1 cellular context compared by ENCODE assay signal in the genomic region with DNA sequence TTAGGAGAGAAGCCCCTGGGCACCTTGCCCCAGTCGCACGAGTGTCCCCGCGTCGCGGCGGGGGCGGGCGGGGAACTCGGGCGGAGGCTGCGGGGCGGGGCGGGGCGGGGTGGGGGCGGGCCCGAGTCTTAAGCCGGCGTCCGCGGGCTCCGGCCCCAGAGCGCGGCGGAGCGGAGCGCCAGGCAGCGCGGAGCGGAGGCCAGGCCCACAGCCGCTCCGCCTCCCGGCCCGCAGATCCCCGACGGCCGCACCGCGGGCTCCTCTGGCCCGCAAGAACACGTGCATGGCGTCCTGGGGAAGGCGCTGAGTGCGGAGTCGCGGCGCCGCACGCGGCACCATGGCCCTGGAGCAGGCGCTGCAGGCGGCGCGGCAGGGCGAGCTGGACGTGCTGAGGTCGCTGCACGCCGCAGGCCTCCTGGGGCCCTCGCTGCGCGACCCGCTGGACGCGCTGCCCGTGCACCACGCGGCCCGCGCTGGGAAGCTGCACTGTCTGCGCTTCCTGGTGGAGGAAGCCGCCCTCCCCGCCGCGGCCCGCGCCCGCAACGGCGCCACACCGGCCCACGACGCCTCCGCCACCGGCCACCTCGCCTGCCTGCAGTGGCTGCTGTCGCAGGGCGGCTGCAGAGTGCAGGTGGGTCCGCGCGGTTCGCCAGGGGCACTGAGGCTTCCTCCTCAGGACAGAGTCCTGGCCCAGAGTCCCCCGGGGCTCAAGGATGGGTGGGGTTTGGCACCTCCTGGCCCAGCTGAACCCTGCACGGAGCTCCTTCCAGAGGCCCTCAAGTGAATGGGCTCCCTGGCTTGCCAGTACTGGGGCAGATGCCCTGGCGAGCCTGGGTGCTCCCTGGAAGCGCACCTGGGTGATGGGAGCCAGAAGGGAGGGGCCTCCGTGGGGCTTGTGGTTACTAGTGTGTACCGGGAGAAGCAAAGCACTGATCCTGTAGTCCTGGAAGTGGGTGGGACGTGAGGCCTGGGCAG.
TF ChIP-seq lines count a peak whose summit lies in the region.

A gene with protein sequence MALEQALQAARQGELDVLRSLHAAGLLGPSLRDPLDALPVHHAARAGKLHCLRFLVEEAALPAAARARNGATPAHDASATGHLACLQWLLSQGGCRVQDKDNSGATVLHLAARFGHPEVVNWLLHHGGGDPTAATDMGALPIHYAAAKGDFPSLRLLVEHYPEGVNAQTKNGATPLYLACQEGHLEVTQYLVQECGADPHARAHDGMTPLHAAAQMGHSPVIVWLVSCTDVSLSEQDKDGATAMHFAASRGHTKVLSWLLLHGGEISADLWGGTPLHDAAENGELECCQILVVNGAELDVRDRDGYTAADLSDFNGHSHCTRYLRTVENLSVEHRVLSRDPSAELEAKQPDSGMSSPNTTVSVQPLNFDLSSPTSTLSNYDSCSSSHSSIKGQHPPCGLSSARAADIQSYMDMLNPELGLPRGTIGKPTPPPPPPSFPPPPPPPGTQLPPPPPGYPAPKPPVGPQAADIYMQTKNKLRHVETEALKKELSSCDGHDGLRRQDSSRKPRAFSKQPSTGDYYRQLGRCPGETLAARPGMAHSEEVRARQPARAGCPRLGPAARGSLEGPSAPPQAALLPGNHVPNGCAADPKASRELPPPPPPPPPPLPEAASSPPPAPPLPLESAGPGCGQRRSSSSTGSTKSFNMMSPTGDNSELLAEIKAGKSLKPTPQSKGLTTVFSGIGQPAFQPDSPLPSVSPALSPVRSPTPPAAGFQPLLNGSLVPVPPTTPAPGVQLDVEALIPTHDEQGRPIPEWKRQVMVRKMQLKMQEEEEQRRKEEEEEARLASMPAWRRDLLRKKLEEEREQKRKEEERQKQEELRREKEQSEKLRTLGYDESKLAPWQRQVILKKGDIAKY (plus strand): TSS at position 158 of the 975 bp plus-strand sequence. CDS start 180 bp downstream, at position 338.

TF ChIP-seq in HCT116, 20 proteins besides CTCF, POLR2A, EP300 and RAD21:
- TF ChIP-seq ZFX (IDR thresholded peaks at IDR 0.05), result peak; percentile 93; the same call in 1 of the 2 replicates
- TF ChIP-seq POLR2AphosphoS5 (IDR thresholded peaks at IDR 0.05; ENCODE audit: low read depth, low read length), result peak; percentile 97
- TF ChIP-seq ELF1 (IDR thresholded peaks at IDR 0.05; ENCODE audit: borderline replicate concordance, low read depth), result no peak
TF ChIP-seq in HCT116: peak in this region for 2.
